Comparison of ENCODE assay signal across 26 cellular contexts in the genomic region with DNA sequence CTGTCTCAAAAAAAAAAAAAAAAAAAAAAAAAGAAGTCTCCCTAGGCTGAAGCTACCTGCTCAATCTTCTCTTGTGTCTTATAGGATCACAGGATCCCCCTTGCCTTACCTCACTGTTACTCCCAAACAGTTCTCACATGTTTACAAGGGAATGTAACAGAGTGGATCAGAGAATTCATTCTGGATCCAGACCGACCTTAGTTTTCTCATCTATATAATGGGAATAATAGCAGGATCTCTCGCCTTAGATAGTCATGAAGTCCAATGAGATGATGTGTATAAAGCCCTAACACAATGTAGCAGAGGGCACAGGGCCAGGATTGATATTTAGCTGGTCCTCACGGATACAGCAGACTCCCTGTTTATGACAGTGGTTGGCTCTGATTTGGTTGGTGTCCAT.
"Had no signal": no experiment of that assay in that cellular context is flagged by ENCODE, and none has a peak within 500 bp of the region (broad histone marks: within the 10 kb centered on the region; RNA-seq: fewer than 3 reads in every experiment).

No MANE protein-coding gene starts in this region.

- H3K27ac ChIP-seq: heart left ventricle, hepatocyte, left ventricle myocardium inferior, neural progenitor cell, neutrophil, right atrium auricular region, skin epidermis had no signal

- H3K9me3 ChIP-seq: heart left ventricle, left ventricle myocardium inferior, neutrophil, right atrium auricular region, transverse colon, upper lobe of left lung had no signal

- H3K79me2 ChIP-seq: hepatocyte had no signal

- FAIRE-seq: islet of Langerhans, kidney had no signal

- ATAC-seq: heart left ventricle; natural killer cell; stimulated activated effector memory CD8-positive, alpha-beta T cell treated with anti-CD3 and anti-CD28 coated beads, Interleukin-12 subunit alpha, Interleukin-12 subunit beta, amount 100 ng/mL, for 72 hours had no signal

- DNase-seq: glutamatergic neuron; heart left ventricle; immature natural killer cell; left ventricle myocardium inferior; mesendoderm; naive B cell; natural killer cell; nephron progenitor cell; occipital lobe; stimulated activated CD4-positive, alpha-beta T cell treated with anti-CD3 and anti-CD28 coated beads, Interleukin-12 subunit alpha, Interleukin-12 subunit beta, amount 100 ng/mL, for 4 hours; stimulated activated CD4-positive, alpha-beta T cell treated with anti-CD3 and anti-CD28 coated beads, Interleukin-15, amount 100 ng/mL, for 24 hours; stimulated activated CD4-positive, alpha-beta T cell treated with anti-CD3 and anti-CD28 coated beads, Interleukin-2, amount 100 ng/mL, for 24 hours; stimulated activated CD4-positive, alpha-beta T cell treated with anti-CD3 and anti-CD28 coated beads, Interleukin-4, amount 100 ng/mL, for 1 hour; stimulated activated naive CD4-positive, alpha-beta T cell; substantia nigra; transverse colon had no signal

- H3K4me2 ChIP-seq: hepatocyte, neural progenitor cell had no signal

- H3K9ac ChIP-seq: neural progenitor cell had no signal

- H3K4me3 ChIP-seq: heart left ventricle, hepatocyte, left ventricle myocardium inferior, lung, neural progenitor cell, right atrium auricular region, skin epidermis, transverse colon, upper lobe of left lung had no signal

- H3K36me3 ChIP-seq: heart left ventricle, left ventricle myocardium inferior, neural progenitor cell, neutrophil, right atrium auricular region, transverse colon, upper lobe of left lung had no signal

- H2AFZ ChIP-seq: hepatocyte, neural progenitor cell had no signal

- H3K27me3 ChIP-seq: heart left ventricle, hepatocyte, neutrophil, right atrium auricular region, transverse colon, upper lobe of left lung had no signal
